ENCODE assay signal across 2 cellular contexts in genomic region chr15:98669638-98670037, GRCh38.
A peak's percentile ranks its signal among the peaks of the same experiment; 100 is the strongest.
TF ChIP-seq lines count a peak whose summit lies in the region.

No MANE protein-coding gene starts in this region.

TF ChIP-seq in HEK293, 187 proteins besides CTCF, POLR2A, EP300 and RAD21:
- TF ChIP-seq EGR2 (tag by site-specific recombination; IDR thresholded peaks at IDR 0.05; ENCODE audit: low read depth) (peak; percentile 85), ZFHX2 (tag by site-specific recombination; conservative IDR thresholded peaks at IDR 0.05) (peak; percentile 84), ZNF585B (tag by site-specific recombination; IDR thresholded peaks at IDR 0.05) (no peak), ZFP37 (tag by site-specific recombination; IDR thresholded peaks at IDR 0.05) (no peak)

TF ChIP-seq in H1, 55 proteins besides CTCF, POLR2A, EP300 and RAD21:
- TF ChIP-seq ATF2 (IDR thresholded peaks at IDR 0.05; ENCODE audit: low read length) (no peak), HDAC2 (IDR thresholded peaks at IDR 0.05; ENCODE audit: borderline replicate concordance in 1 of 2, low read depth in 2 of 2, low read length in 2 of 2) (no peak), NANOG (IDR thresholded peaks at IDR 0.05; ENCODE audit: insufficient read depth, low read depth, low read length, poor library complexity, severe bottlenecking) (no peak), SUZ12 (IDR thresholded peaks at IDR 0.05; ENCODE audit: low read length) (no peak), POU5F1 (IDR thresholded peaks at IDR 0.05; ENCODE audit: low read depth, low read length) (no peak), GTF2F1 (IDR thresholded peaks at IDR 0.05; ENCODE audit: borderline replicate concordance, low read depth, low read length) (no peak), SP4 (IDR thresholded peaks at IDR 0.05; ENCODE audit: low read length) (no peak), JUN (IDR thresholded peaks at IDR 0.05; ENCODE audit: low read depth, low read length) (no peak), RFX5 (IDR thresholded peaks at IDR 0.05; ENCODE audit: borderline replicate concordance, low read depth, low read length) (no peak), EZH2 (IDR thresholded peaks at IDR 0.05; ENCODE audit: low read depth, low read length, severe bottlenecking) (no peak), SIN3A (conservative IDR thresholded peaks at IDR 0.05 in 1 of 2, IDR thresholded peaks at IDR 0.05 in 1 of 2; ENCODE audit: low read depth in 1 of 2, low read length in 2 of 2) (no peak), CBX8 (IDR thresholded peaks at IDR 0.05; ENCODE audit: borderline replicate concordance, low read depth, low read length) (no peak), BCL11A (IDR thresholded peaks at IDR 0.05; ENCODE audit: low read depth in 2 of 2, low read length in 2 of 2) (no peak)
TF ChIP-seq in H1: peak in this region for 0.
